Comparison of ENCODE assay signal across 18 cellular contexts in the genomic region with DNA sequence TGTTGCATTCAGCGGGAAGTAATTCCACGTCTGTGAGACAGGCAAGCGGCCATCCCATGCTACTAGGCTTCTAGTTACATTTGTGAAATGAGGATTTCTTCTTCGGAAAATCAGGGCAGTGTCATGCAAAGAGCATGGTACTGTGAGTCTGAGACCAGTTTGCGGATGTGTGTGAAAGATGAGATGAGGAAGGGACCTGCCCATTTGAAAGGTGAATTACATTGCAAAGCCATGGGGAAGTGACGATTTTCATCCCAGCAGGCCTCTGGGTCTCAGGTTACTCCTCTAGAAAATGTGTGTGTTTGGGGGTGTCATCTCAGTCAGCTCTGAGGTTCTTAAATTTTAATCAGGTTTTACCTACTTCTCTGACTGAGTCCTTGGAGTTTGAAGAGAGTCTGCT. TPM values are rescaled to one million over a fixed set of nuclear protein-coding genes. Genes with fewer than 3 reads are reported as not detected.
DNase-seq lines count a peak whose midpoint lies in the region; ATAC-seq and TF ChIP-seq lines count a peak whose summit lies in the region.
"Had no signal": no experiment of that assay in that cellular context is flagged by ENCODE, and none has a peak within 500 bp of the region (broad histone marks: within the 10 kb centered on the region; RNA-seq: fewer than 3 reads in every experiment).

No MANE protein-coding gene starts in this region.

- ATAC-seq in effector memory CD8-positive, alpha-beta T cell (replicated peaks): no peak

- H3K36me3 Mint-ChIP-seq in type B pancreatic cell: peaks cover 56% of the 10 kb centered on the region
- H3K36me3 Mint-ChIP-seq in effector memory CD8-positive, alpha-beta T cell (ENCODE audit: insufficient read depth): peaks cover 46% of the 10 kb centered on the region

- no peaks in the 10 kb centered on the region for H3K9me3 ChIP-seq in HUES64 (ENCODE audit: insufficient read depth, low read depth, low read length)
- H3K9me3 ChIP-seq in ectodermal cell (ENCODE audit: control insufficient read depth, low read length): no peaks in the 10 kb centered on the region
- H3K9me3 ChIP-seq: Peyer's patch had no signal

- H3K27ac ChIP-seq in HUES64 (ENCODE audit: low read depth, low read length) (peak overlapping the region; percentile 59; the same call in 1 of the 2 replicates), ectodermal cell (ENCODE audit: insufficient read depth, low read depth, low read length, poor library complexity, severe bottlenecking) (no peak overlapping the region)
- H3K27ac ChIP-seq: HL-60, Peyer's patch had no signal

- H3K4me3 ChIP-seq in HUES64 (ENCODE audit: low read length) (no peak overlapping the region), ectodermal cell (ENCODE audit: insufficient read depth, low read depth, low read length) (peak overlapping the region; percentile 4)
- H3K4me3 ChIP-seq: Peyer's patch had no signal

- H3K4me3 Mint-ChIP-seq in type B pancreatic cell: peak overlapping the region; percentile 18
- no peak overlapping the region for H3K4me3 Mint-ChIP-seq in effector memory CD8-positive, alpha-beta T cell

- no peaks in the 10 kb centered on the region for H3K27me3 Mint-ChIP-seq in type B pancreatic cell
- H3K27me3 Mint-ChIP-seq in effector memory CD8-positive, alpha-beta T cell: no peaks in the 10 kb centered on the region
- H3K27me3 Mint-ChIP-seq: CD8-positive, alpha-beta memory T cell had no signal

- 53% methylated on average over 6 of the region's 6 CpGs for WGBS in HUES64
- WGBS in ectodermal cell, 2 experiments: 60 to 65% methylated on average over 6 of the region's 6 CpGs

- H3K4me1 Mint-ChIP-seq in type B pancreatic cell (ENCODE audit: unreplicated experiment): peaks cover 63% of the 10 kb centered on the region
- H3K4me1 Mint-ChIP-seq in effector memory CD8-positive, alpha-beta T cell (ENCODE audit: low read depth in 2 of 2): peaks cover 40 to 61% of the 10 kb centered on the region in 2 donors

- TF ChIP-seq CTCF in type B pancreatic cell (conservative IDR thresholded peaks at IDR 0.05): no peak

- H3K27ac Mint-ChIP-seq in type B pancreatic cell: no peak overlapping the region
- H3K27ac Mint-ChIP-seq in effector memory CD8-positive, alpha-beta T cell: no peak overlapping the region

- DNase-seq in iPS-NIHi11 (ENCODE audit: low spot score) (peak; percentile 50), type B pancreatic cell (ENCODE audit: extremely low spot score, unreplicated experiment) (no peak), activated gamma-delta T cell (lab: John Stamatoyannopoulos, UW) (no peak)
- DNase-seq in stimulated activated CD4-positive, alpha-beta T cell treated with anti-CD3 and anti-CD28 coated beads, Interleukin-12 subunit alpha, Interleukin-12 subunit beta, amount 100 ng/mL, for 4 hours: no peak
- DNase-seq in effector memory CD8-positive, alpha-beta T cell: no peak
- DNase-seq: ACHN; C1 segment of cervical spinal cord; CD8-positive, alpha-beta memory T cell; HCEC 1CT; NCI-H1092 treated with DMSO at 0.1 percent for 48 hours; NCI-H2081 treated with DMSO at 0.1 percent for 48 hours; NCI-H446 treated with DMSO at 0.1 percent for 48 hours; NCI-H748 treated with DMSO at 0.1 percent for 48 hours; NK-92 treated with Interleukin-12 subunit alpha and Interleukin-12 subunit beta, amount 100 ng/mL, for 24 hours; Peyer's patch had no signal

- peaks cover 55% of the 10 kb centered on the region for H3K4me1 ChIP-seq in HUES64 (ENCODE audit: insufficient read depth, low read length)
- peaks cover 72% of the 10 kb centered on the region for H3K4me1 ChIP-seq in ectodermal cell (ENCODE audit: control insufficient read depth, insufficient read depth, low read length)

- H3K36me3 ChIP-seq in HUES64 (ENCODE audit: insufficient read depth, low read length): peaks cover 64% of the 10 kb centered on the region
- H3K36me3 ChIP-seq in ectodermal cell (ENCODE audit: control insufficient read depth, insufficient read depth, low read length): peaks cover 20% of the 10 kb centered on the region

- H3K9ac ChIP-seq in HUES64 (ENCODE audit: low read depth, low read length): no peak overlapping the region

- H3K27me3 ChIP-seq in HUES64 (ENCODE audit: insufficient read depth, low read length) (no peaks in the 10 kb centered on the region), ectodermal cell (ENCODE audit: control insufficient read depth, insufficient read depth, low read length, poor library complexity, severe bottlenecking) (no peaks in the 10 kb centered on the region)
- H3K27me3 ChIP-seq: Peyer's patch had no signal

- H3K9me3 Mint-ChIP-seq in type B pancreatic cell: no peaks in the 10 kb centered on the region
- no peaks in the 10 kb centered on the region for H3K9me3 Mint-ChIP-seq in effector memory CD8-positive, alpha-beta T cell
- H3K9me3 Mint-ChIP-seq: CD8-positive, alpha-beta memory T cell had no signal

RNA-seq across cellular contexts. Expression of a gene that starts 16.1 kb away (rescaled TPM):
- 39.0 TPM for polyA plus RNA-seq in HUES64 (2013, experiment 1 of 2)
- 44.4 TPM for polyA plus RNA-seq in HUES64 (2013, experiment 2 of 2)
- polyA plus RNA-seq in ectodermal cell (2013, experiment 1 of 4): 100.0 TPM
- 112 TPM for polyA plus RNA-seq in ectodermal cell (2013, experiment 2 of 4)
- polyA plus RNA-seq in ectodermal cell (2013, experiment 3 of 4): 80.2 TPM
- polyA plus RNA-seq in ectodermal cell (2013, experiment 4 of 4): 77.9 TPM
- 109 and 185 TPM in 2 replicates for total RNA-seq in type B pancreatic cell (ENCODE audit: low replicate concordance)
